ENCODE assay signal across 23 cellular contexts in the genomic region with DNA sequence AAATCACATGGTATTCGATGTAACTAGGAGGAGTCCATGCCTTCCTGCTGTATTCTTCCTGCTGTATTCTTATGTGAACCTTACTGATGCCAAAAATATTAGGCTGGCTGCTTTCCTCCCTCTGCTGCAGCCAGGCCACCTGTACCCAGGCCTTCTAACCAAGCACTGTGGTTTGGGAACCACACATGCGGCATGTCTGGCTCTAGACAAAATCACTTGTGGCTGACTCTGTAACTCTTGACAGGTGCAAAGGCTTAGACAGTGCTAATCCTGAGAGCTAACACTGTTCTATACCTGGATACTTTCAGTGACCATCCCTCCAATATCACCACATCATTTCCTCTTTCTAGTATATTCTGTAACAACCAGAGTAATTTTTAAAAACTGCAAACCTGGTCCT.
"Had no signal": no experiment of that assay in that cellular context is flagged by ENCODE, and none has a peak within 500 bp of the region (broad histone marks: within the 10 kb centered on the region; RNA-seq: fewer than 3 reads in every experiment).

No MANE protein-coding gene starts in this region.

- ATAC-seq: T-cell had no signal

- H3K36me3 Mint-ChIP-seq: T-cell had no signal

- H3K4me2 ChIP-seq: SK-N-SH had no signal

- H3K4me3 ChIP-seq: MG63 had no signal

- H3K27ac ChIP-seq: HL-60, RWPE1 had no signal

- H3K27ac Mint-ChIP-seq: IgD-negative memory B cell; T-cell; T-helper 1 cell treated with Interleukin-12 subunit alpha and Interleukin-12 subunit beta and Interleukin-4 antibody, amounts not matched to agents 30 μg/mL and 1 μg/mL, for 36 hours had no signal

- H3K4me3 Mint-ChIP-seq: IgD-negative memory B cell; T-cell; T-helper 1 cell treated with Interleukin-12 subunit alpha and Interleukin-12 subunit beta and Interleukin-4 antibody, amounts not matched to agents 30 μg/mL and 1 μg/mL, for 36 hours had no signal

- H3K27me3 ChIP-seq: MG63 had no signal

- H3K27me3 Mint-ChIP-seq: IgD-negative memory B cell had no signal

- H3K4me1 Mint-ChIP-seq: IgD-negative memory B cell, T-cell had no signal

- H3K9ac ChIP-seq: SK-N-SH had no signal

- H3K36me3 ChIP-seq: MG63 had no signal

- DNase-seq: Karpas-422, KBM-7, MG63, NCI-H1105, NCI-H1417, NCI-H1436 treated with DMSO at 0.1 percent for 48 hours, NCI-H1694, NCI-H187 treated with DMSO at 0.1 percent for 48 hours, NCI-H2029 treated with DMSO at 0.1 percent for 48 hours, NCI-H2171, NCI-H226, NCI-H446, NCI-H510A, NCI-H524 treated with DMSO at 0.1 percent for 48 hours, NCI-H774, SHP77, SK-N-SH, SW 1271, T-cell had no signal
